In genomic region chr3:194204793-194205065, GRCh38 we compare ENCODE assay signal across 9 cellular contexts.
DNase-seq lines count a peak whose midpoint lies in the region; ATAC-seq and TF ChIP-seq lines count a peak whose summit lies in the region.
"Had no signal": no experiment of that assay in that cellular context is flagged by ENCODE, and none has a peak within 500 bp of the region (broad histone marks: within the 10 kb centered on the region; RNA-seq: fewer than 3 reads in every experiment).

No MANE protein-coding gene starts in this region.

- TF ChIP-seq EP300 in gastroesophageal sphincter (IDR thresholded peaks at IDR 0.05), result no peak

- TF ChIP-seq POLR2A in gastroesophageal sphincter (IDR thresholded peaks at IDR 0.05), result no peak

- DNase-seq in DMS53 (lab: John Stamatoyannopoulos, UW) (peak; percentile 55), NCI-H146 treated with DMSO at 0.1 percent for 48 hours (lab: John Stamatoyannopoulos, UW; ENCODE audit: unreplicated experiment) (peak; percentile 66), T47D (ENCODE audit: low read depth in 1 of 2, low spot score in 1 of 2) (peak; percentile 77 to 92), natural killer cell (no peak)
- DNase-seq: DMS 273 treated with DMSO at 0.1 percent for 48 hours had no signal

- no peak for TF ChIP-seq CTCF in natural killer cell (IDR thresholded peaks at IDR 0.05)
- TF ChIP-seq CTCF in gastroesophageal sphincter (IDR thresholded peaks at IDR 0.05), result no peak

- H3K36me3 Mint-ChIP-seq in natural killer cell, result no peaks in the 10 kb centered on the region

- peak overlapping the region in 1 of 2 donors; percentile 41 for H3K4me3 ChIP-seq in gastroesophageal sphincter

- no peaks in the 10 kb centered on the region for H3K36me3 ChIP-seq in gastroesophageal sphincter

- H3K4me1 ChIP-seq in gastroesophageal sphincter, result peaks cover 0 to 19% (median 0%) of the 10 kb centered on the region in 3 donors

- no peak overlapping the region for H3K27ac Mint-ChIP-seq in natural killer cell

- peak overlapping the region; percentile 41 for H3K4me3 Mint-ChIP-seq in natural killer cell

- peaks cover 48 to 67% of the 10 kb centered on the region in 2 donors for H3K27me3 Mint-ChIP-seq in natural killer cell (ENCODE audit: low read depth in 2 of 2)

- in situ Hi-C loops in T47D (cut with HindIII; ENCODE audit: low pct_unique_long_range_greater_than_20kb, low sequenced_read_pairs), result no loop called here

- WGBS in gastroesophageal sphincter (ENCODE audit: low coverage in 1 of 2), 2 donors, result 89 to 96% methylated on average over 9 to 11 of the region's 11 CpGs

- no peak for ATAC-seq in natural killer cell
- no peak for ATAC-seq in GM18498 (IDR thresholded peaks at IDR 0.05; ENCODE audit: unreplicated experiment)
- no peak for ATAC-seq in HG02938 (IDR thresholded peaks at IDR 0.05; ENCODE audit: unreplicated experiment)
- no peak for ATAC-seq in gastroesophageal sphincter
- no peak for ATAC-seq in GM21825 (IDR thresholded peaks at IDR 0.05; ENCODE audit: unreplicated experiment)

- no peaks in the 10 kb centered on the region for H3K9me3 Mint-ChIP-seq in natural killer cell

- H3K27me3 ChIP-seq in gastroesophageal sphincter, result peaks cover 22% of the 10 kb centered on the region

- H3K4me1 Mint-ChIP-seq in natural killer cell, result peaks cover 6 to 11% of the 10 kb centered on the region in 2 donors

- intact Hi-C loops in natural killer cell (cut with micrococcal nuclease), result no loop called here

- H3K27ac ChIP-seq in gastroesophageal sphincter, result no peak overlapping the region

- no peaks in the 10 kb centered on the region for H3K9me3 ChIP-seq in gastroesophageal sphincter
